8 cellular contexts compared by ENCODE assay signal in the genomic region with DNA sequence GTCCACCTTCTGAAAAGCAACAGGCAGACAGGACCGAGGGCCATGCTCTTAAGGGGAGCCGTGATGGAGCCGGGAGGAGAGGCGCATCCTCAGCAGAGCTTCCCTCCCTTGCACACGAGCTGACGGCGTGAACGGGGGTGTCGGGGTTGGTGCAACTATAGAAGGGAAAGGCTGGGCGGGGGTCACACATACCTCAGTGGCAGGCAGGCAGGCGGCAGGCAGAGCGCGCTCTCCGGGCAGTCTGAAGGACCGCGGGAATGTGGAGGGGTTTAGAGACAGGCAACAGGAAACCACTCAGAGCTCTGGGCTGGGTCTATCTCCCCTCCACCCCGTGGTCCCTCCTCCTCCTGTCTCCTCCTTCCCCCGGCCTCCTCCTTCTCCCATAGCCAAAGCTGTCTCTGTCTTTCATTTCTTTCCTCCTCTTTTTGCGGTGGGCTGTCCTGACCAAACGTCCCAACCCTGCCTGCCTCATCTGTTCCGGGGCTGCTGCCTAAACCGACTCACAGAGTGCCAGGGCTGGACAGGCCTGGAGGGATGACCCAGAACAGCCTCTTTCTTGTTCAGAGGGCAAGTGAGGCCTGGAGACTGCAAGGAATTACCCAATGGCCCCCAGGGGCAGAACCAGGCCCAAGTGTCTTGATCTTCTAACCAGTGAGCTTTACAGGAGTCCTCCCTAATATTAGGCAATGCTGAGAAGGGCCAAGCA. TPM values are rescaled to one million over a fixed set of nuclear protein-coding genes. Genes with fewer than 3 reads are reported as not detected.
DNase-seq lines count a peak whose midpoint lies in the region; ATAC-seq and TF ChIP-seq lines count a peak whose summit lies in the region.

Gene SPARC (minus strand): TSS at position 243 of the 706 bp plus-strand sequence. CDS start 10,727 bp downstream, outside the sequence.

- CTCF ChIA-PET in Caco-2 (lab: Charles Lee): interaction anchor here (0.7 to 1.0 kb wide), 2 partner anchors 28 to 35 kb away, joined by 3 to 4 read pairs; no protein-coding TSS in a partner anchor

- peak within 1 kb of the TSS; percentile 34 for H3K27ac Mint-ChIP-seq in Caco-2 (ENCODE audit: unreplicated experiment)
- H3K27ac Mint-ChIP-seq in activated T-helper 2 cell treated with anti-CD3 and anti-CD28 coated beads, Interferon-gamma antibody, Interleukin-2, Interleukin-4, amounts not matched to agents 10 μg/mL and 5 μg/mL and 100 μg/mL, durations not matched to agents 14 hours and 24 hours and 36 hours: no peak within 1 kb of the TSS
- peak within 1 kb of the TSS; percentile 98 for H3K27ac Mint-ChIP-seq in neural crest cell (ENCODE audit: unreplicated experiment)

- H3K4me3 Mint-ChIP-seq in Caco-2 (ENCODE audit: unreplicated experiment) (peak within 1 kb of the TSS; percentile 60), neural crest cell (peak within 1 kb of the TSS; percentile 96)
- H3K4me3 Mint-ChIP-seq in activated T-helper 2 cell treated with anti-CD3 and anti-CD28 coated beads, Interferon-gamma antibody, Interleukin-2, Interleukin-4, amounts not matched to agents 10 μg/mL and 5 μg/mL and 100 μg/mL, durations not matched to agents 14 hours and 24 hours and 36 hours (ENCODE audit: low read depth): peak within 1 kb of the TSS; percentile 34

- no peak for TF ChIP-seq CTCF in Caco-2 (IDR thresholded peaks at IDR 0.05; ENCODE audit: insufficient read depth in 1 of 2, low read depth in 1 of 2, low read length in 1 of 2, severe bottlenecking in 1 of 2, unreplicated experiment in 1 of 2)
- no peak for TF ChIP-seq CTCF in neural crest cell (conservative IDR thresholded peaks at IDR 0.05)

- H3K4me1 Mint-ChIP-seq in Caco-2 (ENCODE audit: low read depth, unreplicated experiment): peaks cover 34% of the 10 kb centered on the region
- peaks cover 7% of the 10 kb centered on the region for H3K4me1 Mint-ChIP-seq in activated T-helper 2 cell treated with anti-CD3 and anti-CD28 coated beads, Interferon-gamma antibody, Interleukin-2, Interleukin-4, amounts not matched to agents 10 μg/mL and 5 μg/mL and 100 μg/mL, durations not matched to agents 14 hours and 24 hours and 36 hours (ENCODE audit: low read depth)
- H3K4me1 Mint-ChIP-seq in neural crest cell: peaks cover 60% of the 10 kb centered on the region

- H3K9me3 Mint-ChIP-seq in Caco-2 (ENCODE audit: unreplicated experiment) (no peaks in the 10 kb centered on the region), neural crest cell (no peaks in the 10 kb centered on the region)
- no peaks in the 10 kb centered on the region for H3K9me3 Mint-ChIP-seq in activated T-helper 2 cell treated with anti-CD3 and anti-CD28 coated beads, Interferon-gamma antibody, Interleukin-2, Interleukin-4, amounts not matched to agents 10 μg/mL and 5 μg/mL and 100 μg/mL, durations not matched to agents 14 hours and 24 hours and 36 hours

- no peak within 1 kb of the TSS for H3K4me3 ChIP-seq in Caco-2 (ENCODE audit: low read depth, low read length)
- H3K4me3 ChIP-seq in HUES6 (ENCODE audit: low read depth, low read length): peak within 1 kb of the TSS; percentile 93

- intact Hi-C loops in Caco-2 (cut with micrococcal nuclease; ENCODE audit: unreplicated experiment): no loop called here
- intact Hi-C loops in activated T-helper 2 cell treated with anti-CD3 and anti-CD28 coated beads, Interferon-gamma antibody, Interleukin-2, Interleukin-4, amounts not matched to agents 10 μg/mL and 5 μg/mL and 100 μg/mL, durations not matched to agents 14 hours and 24 hours and 36 hours (cut with micrococcal nuclease): no loop called here

- H3K27me3 Mint-ChIP-seq in Caco-2 (ENCODE audit: insufficient read depth, unreplicated experiment): no peaks in the 10 kb centered on the region
- H3K27me3 Mint-ChIP-seq in activated T-helper 2 cell treated with anti-CD3 and anti-CD28 coated beads, Interferon-gamma antibody, Interleukin-2, Interleukin-4, amounts not matched to agents 10 μg/mL and 5 μg/mL and 100 μg/mL, durations not matched to agents 14 hours and 24 hours and 36 hours (ENCODE audit: low read depth): peaks cover 45% of the 10 kb centered on the region
- H3K27me3 Mint-ChIP-seq in neural crest cell (ENCODE audit: low read depth): no peaks in the 10 kb centered on the region

- H3K36me3 Mint-ChIP-seq in Caco-2 (ENCODE audit: insufficient read depth, unreplicated experiment): no peaks in the 10 kb centered on the region
- no peaks in the 10 kb centered on the region for H3K36me3 Mint-ChIP-seq in activated T-helper 2 cell treated with anti-CD3 and anti-CD28 coated beads, Interferon-gamma antibody, Interleukin-2, Interleukin-4, amounts not matched to agents 10 μg/mL and 5 μg/mL and 100 μg/mL, durations not matched to agents 14 hours and 24 hours and 36 hours (ENCODE audit: low read depth)
- no peaks in the 10 kb centered on the region for H3K36me3 Mint-ChIP-seq in neural crest cell (ENCODE audit: low read depth)

- H3K4me1 ChIP-seq in Caco-2: peaks cover 42% of the 10 kb centered on the region
- peaks cover 33% of the 10 kb centered on the region for H3K4me1 ChIP-seq in HUES6 (ENCODE audit: control insufficient read depth, insufficient read depth, low read length)

- H3K9ac ChIP-seq in HUES6 (ENCODE audit: low read length): peak within 1 kb of the TSS; percentile 92

- H3K36me3 ChIP-seq in Caco-2 (ENCODE audit: control insufficient read depth, insufficient read depth, low read length) (no peaks in the 10 kb centered on the region), HUES6 (ENCODE audit: control insufficient read depth, insufficient read depth, low read length) (peaks cover 17% of the 10 kb centered on the region; the same call in 1 of the 2 replicates)

- peak; percentile 83 for ATAC-seq in GM21367 (IDR thresholded peaks at IDR 0.05; ENCODE audit: unreplicated experiment)

- H3K27ac ChIP-seq in HUES6 (ENCODE audit: low read depth, low read length): peak within 1 kb of the TSS; percentile 84; the same call in 1 of the 2 replicates

- no TSS peak for BruUV-seq in Caco-2 (replicated peaks; lab: Mats Ljungman, UMichigan)

- DNase-seq in Caco-2 (no peak), glomerular endothelial cell (ENCODE audit: extremely low read depth, low read depth, low spot score) (no peak), neural crest cell (ENCODE audit: low read depth, low spot score) (peak; percentile 54), NCI-H1048 (lab: John Stamatoyannopoulos, UW) (no peak), DMS53 treated with DMSO at 0.1 percent for 48 hours (lab: John Stamatoyannopoulos, UW; ENCODE audit: unreplicated experiment) (no peak)
- DNase-seq in activated T-helper 2 cell treated with anti-CD3 and anti-CD28 coated beads, Interferon-gamma antibody, Interleukin-2, Interleukin-4, amounts not matched to agents 10 μg/mL and 5 μg/mL and 100 μg/mL, durations not matched to agents 14 hours and 24 hours and 36 hours (ENCODE audit: low spot score): no peak

- no peaks in the 10 kb centered on the region for H3K27me3 ChIP-seq in Caco-2 (replicated peaks; ENCODE audit: control insufficient read depth, insufficient read depth, low read length)
- no peaks in the 10 kb centered on the region for H3K27me3 ChIP-seq in HUES6 (ENCODE audit: control insufficient read depth, insufficient read depth, low read length)

- H3K9me3 ChIP-seq in Caco-2 (no peaks in the 10 kb centered on the region), HUES6 (ENCODE audit: control insufficient read depth, insufficient read depth, low read depth, low read length) (no peaks in the 10 kb centered on the region)

- POLR2A ChIA-PET in Caco-2 (lab: Charles Lee): no interaction called here

RNA-seq across cellular contexts. Expression of gene SPARC, which starts in this region (rescaled TPM):
- total RNA-seq in Caco-2 (2022) (16.1 and 22.7 TPM in 2 replicates), glomerular endothelial cell (2,016 and 3,575 TPM in 2 replicates), neural crest cell (422 and 435 TPM in 2 replicates)
- total RNA-seq in activated T-helper 2 cell treated with anti-CD3 and anti-CD28 coated beads, Interferon-gamma antibody, Interleukin-2, Interleukin-4, amounts not matched to agents 10 μg/mL and 5 μg/mL and 100 μg/mL, durations not matched to agents 14 hours and 24 hours and 36 hours: 0.43 TPM in 1 of 2 replicates, not detected in the other

Comparison
In these comparisons a context has a peak if more than half of its experiments do, and no peak if none do; other contexts are left out.
1. RNA of gene SPARC (total RNA-seq): 2,016 to 3,575 TPM in glomerular endothelial cell and 422 to 435 TPM in neural crest cell; 16.1 to 22.7 TPM in Caco-2 and 0.43 TPM in activated T-helper 2 cell treated with anti-CD3 and anti-CD28 coated beads, Interferon-gamma antibody, Interleukin-2, Interleukin-4, amounts not matched to agents 10 μg/mL and 5 μg/mL and 100 μg/mL, durations not matched to agents 14 hours and 24 hours and 36 hours; every median in the first group is over 10 times any median in the second.
2. H3K4me3 Mint-ChIP-seq: peak in every context shown above with its lines; median percentile 96 in neural crest cell; 60 in Caco-2; 34 in activated T-helper 2 cell treated with anti-CD3 and anti-CD28 coated beads, Interferon-gamma antibody, Interleukin-2, Interleukin-4, amounts not matched to agents 10 μg/mL and 5 μg/mL and 100 μg/mL, durations not matched to agents 14 hours and 24 hours and 36 hours.